ENCODE assay signal across 15 cellular contexts in genomic region chr22:49400866-49401598, GRCh38.
"Had no signal": no experiment of that assay in that cellular context is flagged by ENCODE, and none has a peak within 500 bp of the region (broad histone marks: within the 10 kb centered on the region; RNA-seq: fewer than 3 reads in every experiment).

No MANE protein-coding gene starts in this region.

- DNase-seq: activated CD4-positive, alpha-beta memory T cell treated with anti-CD3 and anti-CD28 coated beads, Interleukin-2, amount 10 ng/mL, durations not matched to agents 7 days and 5 days; activated CD4-positive, alpha-beta T cell treated with anti-CD3 and anti-CD28 coated beads for 36 hours; activated naive CD4-positive, alpha-beta T cell; activated naive CD8-positive, alpha-beta T cell treated with anti-CD3 and anti-CD28 coated beads, Interleukin-2, amount 10 ng/mL, durations not matched to agents 7 days and 5 days; esophagus squamous epithelium; foreskin fibroblast; hippocampal formation; left ventricle myocardium inferior; T-helper 17 cell; tibial artery had no signal

- H3K4me2 ChIP-seq: smooth muscle cell had no signal

- FAIRE-seq: keratinocyte had no signal

- ATAC-seq: activated CD4-positive, alpha-beta T cell treated with anti-CD3 and anti-CD28 coated beads for 36 hours; naive thymus-derived CD8-positive, alpha-beta T cell; T-helper 17 cell had no signal

- H3K27me3 ChIP-seq: tibial artery had no signal

- H3K27ac ChIP-seq: esophagus squamous epithelium, left ventricle myocardium inferior, neutrophil, tibial artery, vagina had no signal

- H3K9me3 ChIP-seq: esophagus squamous epithelium, left ventricle myocardium inferior, neutrophil, vagina had no signal

- H3K4me1 ChIP-seq: esophagus squamous epithelium, left ventricle myocardium inferior, tibial artery, vagina had no signal

- H3K36me3 ChIP-seq: esophagus squamous epithelium, left ventricle myocardium inferior, neutrophil, tibial artery, vagina had no signal

- H3K4me3 ChIP-seq: esophagus squamous epithelium, left ventricle myocardium inferior, smooth muscle cell, tibial artery, vagina had no signal
